ENCODE assay signal across 11 cellular contexts in genomic region chr20:16707674-16708073, GRCh38.
DNase-seq lines count a peak whose midpoint lies in the region; ATAC-seq lines count a peak whose summit lies in the region.
"Had no signal": no experiment of that assay in that cellular context is flagged by ENCODE, and none has a peak within 500 bp of the region (broad histone marks: within the 10 kb centered on the region; RNA-seq: fewer than 3 reads in every experiment).

No MANE protein-coding gene starts in this region.

- peaks cover 54% of the 10 kb centered on the region for H3K27me3 Mint-ChIP-seq in stimulated activated memory B cell treated with anti-CD40 and anti-IgM and Interleukin-4, amounts not matched to agents 10 μg/mL and 1 μg/mL and 100 μg/mL, for 72 hours

- peaks cover 16% of the 10 kb centered on the region for H3K36me3 Mint-ChIP-seq in stimulated activated memory B cell treated with anti-CD40 and anti-IgM and Interleukin-4, amounts not matched to agents 10 μg/mL and 1 μg/mL and 100 μg/mL, for 72 hours

- DNase-seq in stimulated activated CD4-positive, alpha-beta T cell treated with anti-CD3 and anti-CD28 coated beads, Interleukin-15, amount 100 ng/mL, for 24 hours, result peak; percentile 7
- DNase-seq in stimulated activated CD4-positive, alpha-beta T cell treated with anti-CD3 and anti-CD28 coated beads, Interleukin-4, amount 100 ng/mL, for 4 hours, result no peak
- peak; percentile 6 for DNase-seq in NAMALWA (ENCODE audit: low spot score)
- DNase-seq in head of caudate nucleus, result no peak
- no peak for DNase-seq in NCI-H2081 (lab: John Stamatoyannopoulos, UW)
- DNase-seq: activated CD4-positive, alpha-beta T cell treated with anti-CD3 and anti-CD28 coated beads, Interleukin-2, amount 50 U/mL, for 48 hours; NCI-H2171 had no signal

- H3K9me3 Mint-ChIP-seq in stimulated activated memory B cell treated with anti-CD40 and anti-IgM and Interleukin-4, amounts not matched to agents 10 μg/mL and 1 μg/mL and 100 μg/mL, for 72 hours, result peaks cover 8% of the 10 kb centered on the region

- H3K27ac Mint-ChIP-seq in stimulated activated memory B cell treated with anti-CD40 and anti-IgM and Interleukin-4, amounts not matched to agents 10 μg/mL and 1 μg/mL and 100 μg/mL, for 72 hours, result no peak overlapping the region
- H3K27ac Mint-ChIP-seq: brain had no signal

- intact Hi-C loops in head of caudate nucleus (cut with DNase I), result no loop called here

- ATAC-seq in HG02852 (IDR thresholded peaks at IDR 0.05; ENCODE audit: unreplicated experiment) (peak; percentile 56), GM18907 (IDR thresholded peaks at IDR 0.05; ENCODE audit: unreplicated experiment) (no peak)
- peak; percentile 79 for ATAC-seq in stimulated activated memory B cell treated with anti-CD40 and anti-IgM and Interleukin-4, amounts not matched to agents 10 μg/mL and 1 μg/mL and 100 μg/mL, for 72 hours

- peaks cover 26% of the 10 kb centered on the region for H3K4me1 Mint-ChIP-seq in stimulated activated memory B cell treated with anti-CD40 and anti-IgM and Interleukin-4, amounts not matched to agents 10 μg/mL and 1 μg/mL and 100 μg/mL, for 72 hours

- H3K4me3 Mint-ChIP-seq in stimulated activated memory B cell treated with anti-CD40 and anti-IgM and Interleukin-4, amounts not matched to agents 10 μg/mL and 1 μg/mL and 100 μg/mL, for 72 hours, result no peak overlapping the region
- H3K4me3 Mint-ChIP-seq: brain had no signal

Comparison
In these comparisons a context has a peak if more than half of its experiments do, and no peak if none do; other contexts are left out.
1. DNase-seq: peak in stimulated activated CD4-positive, alpha-beta T cell treated with anti-CD3 and anti-CD28 coated beads, Interleukin-15, amount 100 ng/mL, for 24 hours (single experiment) and NAMALWA (single experiment); none in stimulated activated CD4-positive, alpha-beta T cell treated with anti-CD3 and anti-CD28 coated beads, Interleukin-4, amount 100 ng/mL, for 4 hours (0 of 2), head of caudate nucleus (0 of 42) and NCI-H2081 (0 of 2).